14 cellular contexts compared by ENCODE assay signal in the genomic region with DNA sequence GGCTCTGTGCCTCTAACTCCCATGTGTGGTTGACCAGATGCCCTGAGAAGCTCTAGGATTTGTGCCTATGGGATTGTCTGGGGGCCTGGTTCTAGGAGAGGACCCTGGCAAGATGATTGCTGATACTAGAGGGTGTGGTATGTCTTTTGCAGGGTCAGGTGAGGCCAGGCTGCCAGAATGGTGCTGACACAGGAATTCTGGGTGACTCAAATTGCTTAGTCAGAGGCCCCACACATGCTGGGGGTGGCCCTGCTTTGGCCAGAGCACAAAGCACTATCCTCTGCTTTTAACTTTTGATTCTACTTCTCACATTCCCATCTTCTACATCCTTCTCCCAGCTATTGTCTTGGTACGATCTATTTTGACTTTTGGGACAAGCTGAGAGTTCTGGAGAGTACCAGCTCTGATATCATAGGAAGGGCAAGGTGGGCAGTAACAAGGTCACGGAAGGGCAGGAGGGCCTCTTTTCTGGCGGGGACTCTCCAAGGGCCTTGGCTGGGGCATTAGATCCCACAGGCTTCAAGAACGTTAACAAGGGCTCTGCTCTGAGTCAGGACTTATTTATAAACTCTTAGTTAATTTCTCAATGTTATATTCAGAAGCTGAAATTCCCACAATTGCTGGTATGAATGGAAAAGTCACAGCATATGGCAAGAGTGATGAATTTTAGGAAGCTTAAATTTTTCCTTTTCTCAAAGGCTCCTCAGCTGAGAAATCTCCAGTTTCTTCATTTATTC.
A peak's percentile ranks its signal among the peaks of the same experiment; 100 is the strongest.
DNase-seq lines count a peak whose midpoint lies in the region; ATAC-seq, FAIRE-seq and TF ChIP-seq lines count a peak whose summit lies in the region.
"Had no signal": no experiment of that assay in that cellular context is flagged by ENCODE, and none has a peak within 500 bp of the region (broad histone marks: within the 10 kb centered on the region; RNA-seq: fewer than 3 reads in every experiment).

No MANE protein-coding gene starts in this region.

- ATAC-seq in heart left ventricle (peak in 3 of 4 donors; percentile 60 to 72 (median 71)), esophagus mucosa (peak; percentile 73)

- TF ChIP-seq CTCF in heart left ventricle (IDR thresholded peaks at IDR 0.05) = no peak

- WGBS in heart left ventricle, 4 donors = 52 to 59% (median 56%) methylated on average over 4 of the region's 4 CpGs

- intact Hi-C loops in heart left ventricle (cut with DNase I) = no loop called here
- intact Hi-C loops in cardiac septum (cut with DNase I) = no loop called here

- H3K27ac ChIP-seq in heart left ventricle = peak overlapping the region in 1 of 12 donors; percentile 4

- TF ChIP-seq POLR2A in heart left ventricle (IDR thresholded peaks at IDR 0.05) = no peak

- H3K4me1 ChIP-seq in heart left ventricle = peaks cover 0 to 8% (median 0%) of the 10 kb centered on the region in 12 donors

- H3K27me3 ChIP-seq in heart left ventricle = no peaks in the 10 kb centered on the region

- H3K36me3 ChIP-seq in heart left ventricle = no peaks in the 10 kb centered on the region

- no peak for FAIRE-seq in urothelium cell line (lab: Jason Lieb, UNC)
- FAIRE-seq: RCC 7860, small intestine had no signal

- H3K9me3 ChIP-seq in heart left ventricle = no peaks in the 10 kb centered on the region

- no peak for DNase-seq in heart left ventricle
- DNase-seq in cardiac septum (ENCODE audit: low spot score) = no peak
- peak; percentile 80 for DNase-seq in RPMI7951 (ENCODE audit: low read depth)
- DNase-seq in urothelium cell line (ENCODE audit: low spot score) = peak; percentile 11
- no peak for DNase-seq in NCI-H1048 (lab: John Stamatoyannopoulos, UW)
- no peak for DNase-seq in GF-D8 (lab: John Stamatoyannopoulos, UW)
- DNase-seq in HuH-7.5 (ENCODE audit: low spot score) = no peak
- DNase-seq: activated naive CD4-positive, alpha-beta T cell treated with anti-CD3 and anti-CD28 coated beads for 36 hours; NCI-H1694; NCI-H526 treated with DMSO at 0.1 percent for 48 hours; small intestine had no signal

- H3K4me3 ChIP-seq in heart left ventricle = no peak overlapping the region
- H3K4me3 ChIP-seq: lung had no signal

Comparison
In these comparisons a context has a peak if more than half of its experiments do, and no peak if none do; other contexts are left out.
1. DNase-seq: peak in RPMI7951 (single experiment) and urothelium cell line (single experiment); none in heart left ventricle (0 of 5), cardiac septum (single experiment), NCI-H1048 (single experiment), GF-D8 (single experiment) and HuH-7.5 (single experiment).